ENCODE assay signal across 1 cellular context in genomic region chr1:51990478-51990965, GRCh38.
A peak's percentile ranks its signal among the peaks of the same experiment; 100 is the strongest.
TF ChIP-seq lines count a peak whose summit lies in the region.

A gene with protein sequence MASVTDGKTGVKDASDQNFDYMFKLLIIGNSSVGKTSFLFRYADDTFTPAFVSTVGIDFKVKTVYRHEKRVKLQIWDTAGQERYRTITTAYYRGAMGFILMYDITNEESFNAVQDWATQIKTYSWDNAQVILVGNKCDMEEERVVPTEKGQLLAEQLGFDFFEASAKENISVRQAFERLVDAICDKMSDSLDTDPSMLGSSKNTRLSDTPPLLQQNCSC (minus strand): TSS chr1:51990700. CDS start chr1:51977117, 13,583 bp downstream.

TF ChIP-seq in HEK293, 187 proteins besides CTCF, POLR2A, EP300 and RAD21 (continued from another document and continues in another):
- TF ChIP-seq, protein P1, sequence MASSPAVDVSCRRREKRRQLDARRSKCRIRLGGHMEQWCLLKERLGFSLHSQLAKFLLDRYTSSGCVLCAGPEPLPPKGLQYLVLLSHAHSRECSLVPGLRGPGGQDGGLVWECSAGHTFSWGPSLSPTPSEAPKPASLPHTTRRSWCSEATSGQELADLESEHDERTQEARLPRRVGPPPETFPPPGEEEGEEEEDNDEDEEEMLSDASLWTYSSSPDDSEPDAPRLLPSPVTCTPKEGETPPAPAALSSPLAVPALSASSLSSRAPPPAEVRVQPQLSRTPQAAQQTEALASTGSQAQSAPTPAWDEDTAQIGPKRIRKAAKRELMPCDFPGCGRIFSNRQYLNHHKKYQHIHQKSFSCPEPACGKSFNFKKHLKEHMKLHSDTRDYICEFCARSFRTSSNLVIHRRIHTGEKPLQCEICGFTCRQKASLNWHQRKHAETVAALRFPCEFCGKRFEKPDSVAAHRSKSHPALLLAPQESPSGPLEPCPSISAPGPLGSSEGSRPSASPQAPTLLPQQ (tag by site-specific recombination; IDR thresholded peaks at IDR 0.05), result peak; percentile 23; the same call in 1 of the 2 replicates
- no peak for TF ChIP-seq ZNF48 (tag by site-specific recombination; IDR thresholded peaks at IDR 0.05)
- no peak for TF ChIP-seq ZNF221 (tag by site-specific recombination; IDR thresholded peaks at IDR 0.05; ENCODE audit: borderline replicate concordance)
- TF ChIP-seq BCL11A (tag by site-specific recombination; IDR thresholded peaks at IDR 0.05; ENCODE audit: low read depth), result no peak
- peak; percentile 92 for TF ChIP-seq ZBTB8A (tag by site-specific recombination; IDR thresholded peaks at IDR 0.05)
- no peak for TF ChIP-seq ZNF585B (tag by site-specific recombination; IDR thresholded peaks at IDR 0.05)
- TF ChIP-seq ZFP3 (tag by site-specific recombination; IDR thresholded peaks at IDR 0.05; ENCODE audit: low read depth), result no peak
- 0 out of 2 replicates have a peak, but pooled peaks have one; percentile 11 for TF ChIP-seq ZIC2 (tag by site-specific recombination; IDR thresholded peaks at IDR 0.05)
- TF ChIP-seq SCRT1 (tag by site-specific recombination; IDR thresholded peaks at IDR 0.05; ENCODE audit: borderline replicate concordance), result no peak
- no peak for TF ChIP-seq ZNF830 (tag by site-specific recombination; IDR thresholded peaks at IDR 0.05; ENCODE audit: low read depth)
- no peak for TF ChIP-seq ZNF112 (tag by site-specific recombination; IDR thresholded peaks at IDR 0.05)
- TF ChIP-seq EGR2 (tag by site-specific recombination; IDR thresholded peaks at IDR 0.05; ENCODE audit: low read depth), result no peak
- TF ChIP-seq KLF17 (tag by site-specific recombination; IDR thresholded peaks at IDR 0.05), result no peak
- TF ChIP-seq ZNF549 (tag by site-specific recombination; IDR thresholded peaks at IDR 0.05), result no peak
- no peak for TF ChIP-seq ZNF366 (tag by site-specific recombination; conservative IDR thresholded peaks at IDR 0.05)
- TF ChIP-seq ZNF416 (tag by site-specific recombination; IDR thresholded peaks at IDR 0.05), result no peak
- peak; percentile 39; the same call in 1 of the 2 replicates for TF ChIP-seq SP7 (tag by site-specific recombination; IDR thresholded peaks at IDR 0.05)
- TF ChIP-seq, protein P2, sequence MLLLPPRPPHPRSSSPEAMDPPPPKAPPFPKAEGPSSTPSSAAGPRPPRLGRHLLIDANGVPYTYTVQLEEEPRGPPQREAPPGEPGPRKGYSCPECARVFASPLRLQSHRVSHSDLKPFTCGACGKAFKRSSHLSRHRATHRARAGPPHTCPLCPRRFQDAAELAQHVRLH (tag by site-specific recombination; IDR thresholded peaks at IDR 0.05), result no peak
- no peak for TF ChIP-seq FEZF1 (tag by site-specific recombination; IDR thresholded peaks at IDR 0.05)
- TF ChIP-seq ZBTB6 (tag by site-specific recombination; IDR thresholded peaks at IDR 0.05), result peak; percentile 90
- no peak for TF ChIP-seq ZSCAN16 (tag by site-specific recombination; IDR thresholded peaks at IDR 0.05)
- TF ChIP-seq ZNF19 (tag by site-specific recombination; IDR thresholded peaks at IDR 0.05; ENCODE audit: low read depth), result no peak
- no peak for TF ChIP-seq ZNF2 (tag by site-specific recombination; IDR thresholded peaks at IDR 0.05)
- no peak for TF ChIP-seq ZNF202 (tag by site-specific recombination; IDR thresholded peaks at IDR 0.05; ENCODE audit: borderline replicate concordance)
- TF ChIP-seq ZNF501 (tag by site-specific recombination; IDR thresholded peaks at IDR 0.05), result no peak
- no peak for TF ChIP-seq ZNF248 (tag by site-specific recombination; IDR thresholded peaks at IDR 0.05)
- no peak for TF ChIP-seq ZNF621 (tag by site-specific recombination; IDR thresholded peaks at IDR 0.05)
- no peak for TF ChIP-seq ZNF274 (IDR thresholded peaks at IDR 0.05; ENCODE audit: low read length)
- no peak for TF ChIP-seq ZNF274 (tag by site-specific recombination; IDR thresholded peaks at IDR 0.05; ENCODE audit: borderline replicate concordance)
- no peak for TF ChIP-seq ZNF544 (tag by site-specific recombination; IDR thresholded peaks at IDR 0.05)
- no peak for TF ChIP-seq ZFP69B (tag by site-specific recombination; IDR thresholded peaks at IDR 0.05)
- no peak for TF ChIP-seq ZNF488 (tag by site-specific recombination; IDR thresholded peaks at IDR 0.05)
- TF ChIP-seq ZBTB21 (tag by site-specific recombination; IDR thresholded peaks at IDR 0.05), result no peak
- TF ChIP-seq ZNF529 (tag by site-specific recombination; IDR thresholded peaks at IDR 0.05; ENCODE audit: insufficient replicate concordance), result no peak
- TF ChIP-seq ZBTB44 (tag by site-specific recombination; IDR thresholded peaks at IDR 0.05), result no peak
- TF ChIP-seq ZNF645 (tag by site-specific recombination; IDR thresholded peaks at IDR 0.05), result no peak
- TF ChIP-seq SETDB1 (IDR thresholded peaks at IDR 0.05; ENCODE audit: insufficient read length, low read length), result no peak
- TF ChIP-seq ZNF335 (tag by site-specific recombination; conservative IDR thresholded peaks at IDR 0.05), result peak; percentile 51; the same call in 1 of the 2 replicates
- no peak for TF ChIP-seq MEIS1 (CRISPR knock-in tag; IDR thresholded peaks at IDR 0.05; ENCODE audit: borderline replicate concordance)
- no peak for TF ChIP-seq ZNF18 (tag by site-specific recombination; IDR thresholded peaks at IDR 0.05)
- no peak for TF ChIP-seq ZNF776 (tag by site-specific recombination; IDR thresholded peaks at IDR 0.05; ENCODE audit: borderline replicate concordance)
- TF ChIP-seq MZF1 (tag by site-specific recombination; IDR thresholded peaks at IDR 0.05; ENCODE audit: borderline replicate concordance), result no peak
- no peak for TF ChIP-seq ZNF350 (tag by site-specific recombination; IDR thresholded peaks at IDR 0.05)
- TF ChIP-seq ZNF660 (tag by site-specific recombination; IDR thresholded peaks at IDR 0.05), result no peak
- TF ChIP-seq ATF2 (tag by site-specific recombination; IDR thresholded peaks at IDR 0.05; ENCODE audit: low read depth), result no peak
- TF ChIP-seq REPIN1 (tag by site-specific recombination; IDR thresholded peaks at IDR 0.05; ENCODE audit: low read depth), result no peak
- TF ChIP-seq ZFP41 (tag by site-specific recombination; IDR thresholded peaks at IDR 0.05; ENCODE audit: borderline replicate concordance), result no peak
- 0 out of 2 replicates have a peak, but pooled peaks have one; percentile 23 for TF ChIP-seq ZNF24 (tag by site-specific recombination; IDR thresholded peaks at IDR 0.05)
- no peak for TF ChIP-seq GLI4 (tag by site-specific recombination; IDR thresholded peaks at IDR 0.05)
- no peak for TF ChIP-seq ZNF571 (tag by site-specific recombination; IDR thresholded peaks at IDR 0.05)
- no peak for TF ChIP-seq GLI2 (tag by site-specific recombination; IDR thresholded peaks at IDR 0.05; ENCODE audit: borderline replicate concordance, low read depth)
- TF ChIP-seq ZNF266 (tag by site-specific recombination; IDR thresholded peaks at IDR 0.05; ENCODE audit: low read depth), result no peak
- TF ChIP-seq, protein P3, sequence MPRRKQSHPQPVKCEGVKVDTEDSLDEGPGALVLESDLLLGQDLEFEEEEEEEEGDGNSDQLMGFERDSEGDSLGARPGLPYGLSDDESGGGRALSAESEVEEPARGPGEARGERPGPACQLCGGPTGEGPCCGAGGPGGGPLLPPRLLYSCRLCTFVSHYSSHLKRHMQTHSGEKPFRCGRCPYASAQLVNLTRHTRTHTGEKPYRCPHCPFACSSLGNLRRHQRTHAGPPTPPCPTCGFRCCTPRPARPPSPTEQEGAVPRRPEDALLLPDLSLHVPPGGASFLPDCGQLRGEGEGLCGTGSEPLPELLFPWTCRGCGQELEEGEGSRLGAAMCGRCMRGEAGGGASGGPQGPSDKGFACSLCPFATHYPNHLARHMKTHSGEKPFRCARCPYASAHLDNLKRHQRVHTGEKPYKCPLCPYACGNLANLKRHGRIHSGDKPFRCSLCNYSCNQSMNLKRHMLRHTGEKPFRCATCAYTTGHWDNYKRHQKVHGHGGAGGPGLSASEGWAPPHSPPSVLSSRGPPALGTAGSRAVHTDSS (tag by site-specific recombination; IDR thresholded peaks at IDR 0.05), result no peak
- TF ChIP-seq TCF7L2 (IDR thresholded peaks at IDR 0.05; ENCODE audit: borderline replicate concordance, low read depth, low read length), result no peak
- no peak for TF ChIP-seq ZNF169 (tag by site-specific recombination; IDR thresholded peaks at IDR 0.05)
- TF ChIP-seq ZNF223 (tag by site-specific recombination; IDR thresholded peaks at IDR 0.05), result peak; percentile 27; the same call in 1 of the 2 replicates
- peak; percentile 51 for TF ChIP-seq SP2 (tag by site-specific recombination; IDR thresholded peaks at IDR 0.05)
- no peak for TF ChIP-seq ZNF140 (tag by site-specific recombination; IDR thresholded peaks at IDR 0.05)
- TF ChIP-seq PBX3 (CRISPR knock-in tag; IDR thresholded peaks at IDR 0.05), result no peak
- TF ChIP-seq ZNF510 (tag by site-specific recombination; IDR thresholded peaks at IDR 0.05; ENCODE audit: insufficient replicate concordance), result no peak
- TF ChIP-seq ZNF629 (tag by site-specific recombination; IDR thresholded peaks at IDR 0.05), result no peak
- no peak for TF ChIP-seq RBAK (tag by site-specific recombination; IDR thresholded peaks at IDR 0.05)
- TF ChIP-seq OVOL3 (tag by site-specific recombination; IDR thresholded peaks at IDR 0.05), result no peak
